ENCODE assay signal across 23 cellular contexts in the genomic region with DNA sequence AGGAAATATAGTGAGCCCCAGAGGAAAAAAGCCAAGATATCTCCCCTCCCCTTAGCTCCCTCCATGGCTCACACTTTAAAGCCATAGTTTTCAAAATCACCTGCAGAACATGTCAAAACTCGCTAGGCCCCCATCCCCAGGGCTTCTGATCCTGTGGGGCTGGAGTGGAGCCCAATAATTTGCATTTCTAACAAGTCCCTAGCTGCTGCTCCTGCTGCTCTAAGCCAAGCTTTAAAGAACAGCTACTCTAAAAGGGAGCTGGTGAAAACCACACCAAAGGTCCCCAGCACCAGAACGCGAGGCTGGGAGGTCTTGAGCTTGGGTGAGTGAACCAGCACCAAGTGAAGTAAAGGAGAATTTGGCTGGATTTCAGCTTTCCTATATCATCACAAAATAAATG.
"Had no signal": no experiment of that assay in that cellular context is flagged by ENCODE, and none has a peak within 500 bp of the region (broad histone marks: within the 10 kb centered on the region; RNA-seq: fewer than 3 reads in every experiment).

No MANE protein-coding gene starts in this region.

- H3K36me3 ChIP-seq: cardiac muscle cell, colonic mucosa, gastroesophageal sphincter, neutrophil, ovary, right lobe of liver, tibial nerve, WERI-Rb-1 had no signal

- H3K79me2 ChIP-seq: hepatocyte had no signal

- H2AFZ ChIP-seq: hepatocyte had no signal

- H3K27me3 ChIP-seq: body of pancreas, cardiac muscle cell, colonic mucosa, gastroesophageal sphincter, hepatocyte, neutrophil, ovary, right lobe of liver, tibial nerve had no signal

- H3K4me1 ChIP-seq: body of pancreas, colonic mucosa, gastroesophageal sphincter, right lobe of liver, tibial nerve had no signal

- H3K27ac ChIP-seq: body of pancreas, cardiac muscle cell, colonic mucosa, gastroesophageal sphincter, hepatocyte, neutrophil, ovary, right lobe of liver, tibial nerve, WERI-Rb-1 had no signal

- H3K4me2 ChIP-seq: hepatocyte had no signal

- H3K9me3 ChIP-seq: body of pancreas, colonic mucosa, gastroesophageal sphincter, neutrophil, ovary, right lobe of liver, tibial nerve had no signal

- H3K4me3 ChIP-seq: body of pancreas, cardiac muscle cell, colonic mucosa, gastroesophageal sphincter, hepatocyte, ovary, right lobe of liver, tibial nerve had no signal

- DNase-seq: activated CD4-positive, alpha-beta T cell treated with anti-CD3 and anti-CD28 coated beads for 48 hours; activated CD4-positive, alpha-beta T cell treated with anti-CD3 and anti-CD28 coated beads, Interleukin-2, amount 50 U/mL, for 48 hours; activated CD8-positive, alpha-beta memory T cell treated with anti-CD3 and anti-CD28 coated beads for 24 hours; activated effector memory CD4-positive, alpha-beta T cell treated with Interleukin-2 at 50 U/mL for 16 hours; activated naive CD4-positive, alpha-beta T cell treated with Interleukin-2 at 50 U/mL for 16 hours; anterior cingulate cortex; body of pancreas; cerebellar nuclear complex; colonic mucosa; effector CD8-positive, alpha-beta T cell; immature natural killer cell; naive B cell; nephron progenitor cell; ovary; right lobe of liver; stimulated activated CD4-positive, alpha-beta T cell treated with anti-CD3 and anti-CD28 coated beads, Interleukin-2, amount 100 ng/mL, for 48 hours; stimulated activated naive CD4-positive, alpha-beta T cell treated with Interleukin-2 at 50 U/mL for 16 hours; WERI-Rb-1 had no signal
